Comparison of ENCODE assay signal across 15 cellular contexts in genomic region chr13:28501547-28501946, GRCh38. TPM values are rescaled to one million over a fixed set of nuclear protein-coding genes. Genes with fewer than 3 reads are reported as not detected.
A peak's percentile ranks its signal among the peaks of the same experiment; 100 is the strongest.
DNase-seq lines count a peak whose midpoint lies in the region; ATAC-seq and TF ChIP-seq lines count a peak whose summit lies in the region.
"Had no signal": no experiment of that assay in that cellular context is flagged by ENCODE, and none has a peak within 500 bp of the region (broad histone marks: within the 10 kb centered on the region; RNA-seq: fewer than 3 reads in every experiment).

No MANE protein-coding gene starts in this region.

- intact Hi-C loops in right cardiac atrium (cut with DNase I): no loop called here
- intact Hi-C loops in gastrocnemius medialis (cut with DNase I; ENCODE audit: low total_unique reads): no loop called here
- intact Hi-C loops in Calu3 (cut with micrococcal nuclease; ENCODE audit: unreplicated experiment): no loop called here
- intact Hi-C loops in activated naive CD4-positive, alpha-beta T cell treated with anti-CD3 and anti-CD28 coated beads for 36 hours (cut with micrococcal nuclease): no loop called here

- H3K4me3 Mint-ChIP-seq in Calu3 (ENCODE audit: low read depth, unreplicated experiment): no peak overlapping the region
- H3K4me3 Mint-ChIP-seq in activated naive CD4-positive, alpha-beta T cell treated with anti-CD3 and anti-CD28 coated beads for 36 hours: no peak overlapping the region
- H3K4me3 Mint-ChIP-seq: B cell; CD4-positive, alpha-beta memory T cell had no signal

- H3K4me1 ChIP-seq in right cardiac atrium (ENCODE audit: control insufficient read depth, insufficient read depth, low read length) (no peaks in the 10 kb centered on the region), gastrocnemius medialis (no peaks in the 10 kb centered on the region)
- H3K4me1 ChIP-seq: HAP-1 had no signal

- no TSS peak for BruUV-seq in Calu3 (replicated peaks; lab: Mats Ljungman, UMichigan)

- H3K36me3 Mint-ChIP-seq in Calu3 (ENCODE audit: insufficient read depth, unreplicated experiment): no peaks in the 10 kb centered on the region
- H3K36me3 Mint-ChIP-seq in activated naive CD4-positive, alpha-beta T cell treated with anti-CD3 and anti-CD28 coated beads for 36 hours (ENCODE audit: low read depth): no peaks in the 10 kb centered on the region
- H3K36me3 Mint-ChIP-seq: CD4-positive, alpha-beta memory T cell had no signal

- peaks cover 51% of the 10 kb centered on the region for H3K27me3 Mint-ChIP-seq in Calu3 (ENCODE audit: unreplicated experiment)
- peaks cover 13% of the 10 kb centered on the region for H3K27me3 Mint-ChIP-seq in activated naive CD4-positive, alpha-beta T cell treated with anti-CD3 and anti-CD28 coated beads for 36 hours (ENCODE audit: low read depth)

- peak; percentile 77 for DNase-seq in ELF-1 (ENCODE audit: low read depth, low spot score)
- peak; percentile 73 for DNase-seq in RPMI7951 (ENCODE audit: low read depth)
- DNase-seq in right cardiac atrium: peak; percentile 55 to 74 (median 64)
- no peak for DNase-seq in gastrocnemius medialis
- no peak for DNase-seq in Calu3
- no peak for DNase-seq in activated naive CD4-positive, alpha-beta T cell treated with anti-CD3 and anti-CD28 coated beads for 36 hours
- DNase-seq: CD4-positive, alpha-beta memory T cell; NCI-H1436; NCI-H2107; NCI-H226; NCI-H526 had no signal

- WGBS in right cardiac atrium: 71% methylated on average over 6 of the region's 6 CpGs

- no peak overlapping the region for H3K27ac Mint-ChIP-seq in Calu3 (ENCODE audit: unreplicated experiment)
- H3K27ac Mint-ChIP-seq in activated naive CD4-positive, alpha-beta T cell treated with anti-CD3 and anti-CD28 coated beads for 36 hours: no peak overlapping the region
- H3K27ac Mint-ChIP-seq: B cell; CD4-positive, alpha-beta memory T cell had no signal

- CTCF ChIA-PET in Calu3 (lab: Charles Lee): no interaction called here
- CTCF ChIA-PET in activated naive CD4-positive, alpha-beta T cell treated with anti-CD3 and anti-CD28 coated beads for 36 hours (lab: Charles Lee): no interaction called here

- H3K9me3 ChIP-seq in right cardiac atrium (ENCODE audit: control insufficient read depth, low read length) (no peaks in the 10 kb centered on the region), gastrocnemius medialis (no peaks in the 10 kb centered on the region)
- H3K9me3 ChIP-seq: HAP-1 had no signal

- in situ Hi-C loops in gastrocnemius medialis (cut with MboI; ENCODE audit: low sequenced_read_pairs in 4 of 4): no loop called here

- no peak for TF ChIP-seq POLR2A in gastrocnemius medialis (IDR thresholded peaks at IDR 0.05)

- no peaks in the 10 kb centered on the region for H3K4me1 Mint-ChIP-seq in Calu3 (ENCODE audit: low read depth, unreplicated experiment)
- H3K4me1 Mint-ChIP-seq in activated naive CD4-positive, alpha-beta T cell treated with anti-CD3 and anti-CD28 coated beads for 36 hours (ENCODE audit: low read depth): peaks cover 9% of the 10 kb centered on the region

- no peaks in the 10 kb centered on the region for H3K9me3 Mint-ChIP-seq in Calu3 (ENCODE audit: low read depth, unreplicated experiment)
- no peaks in the 10 kb centered on the region for H3K9me3 Mint-ChIP-seq in activated naive CD4-positive, alpha-beta T cell treated with anti-CD3 and anti-CD28 coated beads for 36 hours
- H3K9me3 Mint-ChIP-seq: CD4-positive, alpha-beta memory T cell had no signal

- ATAC-seq in right cardiac atrium: peak; percentile 74 to 96
- peak; percentile 19 to 36 for ATAC-seq in gastrocnemius medialis
- ATAC-seq in HG02678 (IDR thresholded peaks at IDR 0.05; ENCODE audit: unreplicated experiment): no peak

- H3K36me3 ChIP-seq in gastrocnemius medialis: no peaks in the 10 kb centered on the region
- H3K36me3 ChIP-seq: HAP-1 had no signal

- H3K27ac ChIP-seq in right cardiac atrium (ENCODE audit: low read length) (no peak overlapping the region), gastrocnemius medialis (peak overlapping the region in 1 of 4 donors; percentile 18)
- H3K27ac ChIP-seq: RWPE1 had no signal

- no peaks in the 10 kb centered on the region for H3K27me3 ChIP-seq in right cardiac atrium (ENCODE audit: control insufficient read depth, insufficient read depth)
- no peaks in the 10 kb centered on the region for H3K27me3 ChIP-seq in gastrocnemius medialis

- H3K4me3 ChIP-seq in right cardiac atrium (ENCODE audit: low read length) (no peak overlapping the region), gastrocnemius medialis (no peak overlapping the region)
- H3K4me3 ChIP-seq: HAP-1 had no signal

- TF ChIP-seq CTCF in gastrocnemius medialis (IDR thresholded peaks at IDR 0.05 in 4 of 5, conservative IDR thresholded peaks at IDR 0.05 in 1 of 5) (no peak), Calu3 (IDR thresholded peaks at IDR 0.05; ENCODE audit: unreplicated experiment) (no peak)

RNA-seq across cellular contexts. Expression of gene FLT1, which starts 6.6 kb away (rescaled TPM):
- 6.2 and 7.4 TPM in 2 replicates for total RNA-seq in RPMI7951 (2014; rRNA removed; shearing (Covaris generic))
- total RNA-seq in right cardiac atrium (10 to 100 TPM; 31.0 to 53.4 (median 43.0) TPM), gastrocnemius medialis (10 to 100 TPM; 20.7 to 42.9 (median 29.5) TPM), Calu3 (2022) (not detected in 2 replicates)
- 24.9 TPM for polyA plus RNA-seq in right cardiac atrium
- 10 to 100 TPM; 21.8 to 21.9 TPM for total RNA-seq in activated naive CD4-positive, alpha-beta T cell treated with anti-CD3 and anti-CD28 coated beads for 36 hours

Comparison
In these comparisons a context has a peak if more than half of its experiments do, and no peak if none do; other contexts are left out.
1. DNase-seq: peak in ELF-1 (single experiment), RPMI7951 (single experiment) and right cardiac atrium (3 of 3); none in gastrocnemius medialis (0 of 2), Calu3 (single experiment) and activated naive CD4-positive, alpha-beta T cell treated with anti-CD3 and anti-CD28 coated beads for 36 hours (single experiment).